11 cellular contexts compared by ENCODE assay signal in genomic region chr9:75893096-75893495, GRCh38. TPM values are rescaled to one million over a fixed set of nuclear protein-coding genes. Genes with fewer than 3 reads are reported as not detected.
DNase-seq lines count a peak whose midpoint lies in the region; ATAC-seq and TF ChIP-seq lines count a peak whose summit lies in the region.
"Had no signal": no experiment of that assay in that cellular context is flagged by ENCODE, and none has a peak within 500 bp of the region (broad histone marks: within the 10 kb centered on the region; RNA-seq: fewer than 3 reads in every experiment).

No MANE protein-coding gene starts in this region.

- peaks cover 52% of the 10 kb centered on the region for H3K79me2 ChIP-seq in DND-41 (ENCODE audit: insufficient read depth, low read length)

- peaks cover 34% of the 10 kb centered on the region for H4K20me1 ChIP-seq in DND-41 (ENCODE audit: insufficient read depth, low read length)

- peak overlapping the region; percentile 97 for H3K4me2 ChIP-seq in DND-41 (ENCODE audit: insufficient read depth, low read length)

- TF ChIP-seq CTCF in DND-41 (IDR thresholded peaks at IDR 0.05; ENCODE audit: borderline replicate concordance, extremely low read depth, low read length, poor library complexity, severe bottlenecking) (no peak), gastroesophageal sphincter (IDR thresholded peaks at IDR 0.05) (no peak), progenitor cell of endocrine pancreas (IDR thresholded peaks at IDR 0.05; ENCODE audit: unreplicated experiment) (no peak)

- H3K27me3 Mint-ChIP-seq in T-helper 17 cell = peaks cover 17% of the 10 kb centered on the region
- H3K27me3 Mint-ChIP-seq in progenitor cell of endocrine pancreas = peaks cover 61% of the 10 kb centered on the region

- H3K27ac Mint-ChIP-seq in T-helper 17 cell = no peak overlapping the region
- no peak overlapping the region for H3K27ac Mint-ChIP-seq in progenitor cell of endocrine pancreas

- H3K27me3 ChIP-seq in DND-41 (ENCODE audit: insufficient read depth, low read length, poor library complexity) = no peaks in the 10 kb centered on the region
- no peaks in the 10 kb centered on the region for H3K27me3 ChIP-seq in gastroesophageal sphincter

- no peak overlapping the region for H2AFZ ChIP-seq in DND-41 (ENCODE audit: low read depth, low read length)

- H3K4me1 Mint-ChIP-seq in T-helper 17 cell (peaks cover 51% of the 10 kb centered on the region), progenitor cell of endocrine pancreas (ENCODE audit: low read depth) (peaks cover 34% of the 10 kb centered on the region)

- 53 to 67% methylated on average over 2 to 3 of the region's 3 CpGs for WGBS in gastroesophageal sphincter (ENCODE audit: low coverage in 1 of 2), 2 donors

- no peak for TF ChIP-seq POLR2A in gastroesophageal sphincter (IDR thresholded peaks at IDR 0.05)

- H3K4me3 ChIP-seq in DND-41 (ENCODE audit: low read depth in 1 of 2, low read length in 2 of 2) = peak overlapping the region in 1 of 2 experiments; percentile 91; a peak in 2 of 4 replicates
- peak overlapping the region in 1 of 2 donors; percentile 69 for H3K4me3 ChIP-seq in gastroesophageal sphincter

- H3K9me3 ChIP-seq in DND-41 (ENCODE audit: insufficient read depth, low read length, severe bottlenecking) = no peaks in the 10 kb centered on the region
- no peaks in the 10 kb centered on the region for H3K9me3 ChIP-seq in T-helper 17 cell (ENCODE audit: control insufficient read depth, low read length, poor library complexity, severe bottlenecking)
- H3K9me3 ChIP-seq in gastroesophageal sphincter = no peaks in the 10 kb centered on the region

- peak overlapping the region; percentile 74; the same call in 1 of the 2 replicates for H3K9ac ChIP-seq in DND-41 (ENCODE audit: low read depth, low read length)
- H3K9ac ChIP-seq: KMS-11 had no signal

- peak overlapping the region; percentile 96 for H3K4me3 Mint-ChIP-seq in T-helper 17 cell
- H3K4me3 Mint-ChIP-seq in progenitor cell of endocrine pancreas (ENCODE audit: low read depth) = peak overlapping the region; percentile 2

- H3K27ac ChIP-seq in DND-41 (ENCODE audit: low read length) (no peak overlapping the region; the same call in 1 of the 2 replicates), gastroesophageal sphincter (peak overlapping the region in 3 of 4 donors; percentile 89 to 94 (median 93))
- H3K27ac ChIP-seq: KMS-11 had no signal

- ATAC-seq in DND-41 (ENCODE audit: insufficient read depth, low read depth) (no peak), T-helper 17 cell (no peak), gastroesophageal sphincter (no peak), HG02840 (IDR thresholded peaks at IDR 0.05; ENCODE audit: low FRiP score, unreplicated experiment) (no peak)
- ATAC-seq: activated CD4-positive, CD25-positive, alpha-beta regulatory T cell treated with anti-CD3 and anti-CD28 coated beads, Interleukin-2, amount 50 U/mL, for 24 hours had no signal

- H3K36me3 ChIP-seq in DND-41 (ENCODE audit: insufficient read depth, low read length) (no peaks in the 10 kb centered on the region; the same call in 1 of the 2 replicates), gastroesophageal sphincter (no peaks in the 10 kb centered on the region)

- H3K36me3 Mint-ChIP-seq in T-helper 17 cell (ENCODE audit: low read depth) (no peaks in the 10 kb centered on the region), progenitor cell of endocrine pancreas (ENCODE audit: insufficient read depth) (no peaks in the 10 kb centered on the region)

- DNase-seq in DND-41 (no peak), T-helper 17 cell (no peak), progenitor cell of endocrine pancreas (ENCODE audit: low spot score, unreplicated experiment) (no peak), HK-2 (ENCODE audit: unreplicated experiment) (no peak), NCI-H146 treated with DMSO at 0.1 percent for 48 hours (lab: John Stamatoyannopoulos, UW; ENCODE audit: unreplicated experiment) (no peak)
- no peak for DNase-seq in stimulated activated CD4-positive, alpha-beta T cell treated with anti-CD3 and anti-CD28 coated beads, Interleukin-4, amount 100 ng/mL, for 24 hours

- TF ChIP-seq EP300 in gastroesophageal sphincter (IDR thresholded peaks at IDR 0.05) = no peak

- H3K4me1 ChIP-seq in DND-41 (ENCODE audit: insufficient read depth, low read length) (peaks cover 37% of the 10 kb centered on the region), gastroesophageal sphincter (peaks cover 0 to 46% (median 9%) of the 10 kb centered on the region in 3 donors)

- no peaks in the 10 kb centered on the region for H3K9me3 Mint-ChIP-seq in progenitor cell of endocrine pancreas (ENCODE audit: low read depth)
- H3K9me3 Mint-ChIP-seq: central memory CD8-positive, alpha-beta T cell had no signal

RNA-seq across cellular contexts. Expression of gene PCSK5, which starts 2.6 kb away (rescaled TPM):
- 10 to 100 TPM in 1 of 2 donors, 1 to 10 TPM in 1; 9.4 to 12.0 TPM for total RNA-seq in T-helper 17 cell
- total RNA-seq in gastroesophageal sphincter = 10 to 100 TPM; 20.1 to 37.3 (median 28.1) TPM
- total RNA-seq in progenitor cell of endocrine pancreas = 7.3 and 9.8 TPM in 2 replicates
